In genomic region chr13:52454825-52455676, GRCh38 we compare ENCODE assay signal across 8 cellular contexts. TPM values are rescaled to one million over a fixed set of nuclear protein-coding genes. Genes with fewer than 3 reads are reported as not detected.
DNase-seq lines count a peak whose midpoint lies in the region; TF ChIP-seq lines count a peak whose summit lies in the region.

Gene CKAP2, plus strand, starts transcription at chr13:52455478. Its CDS starts 79 bp downstream, at chr13:52455557.

- peak within 1 kb of the TSS; percentile 85 for H3K9ac ChIP-seq in SK-N-MC (ENCODE audit: insufficient read length)

- peak within 1 kb of the TSS; percentile 84 for H3K27ac ChIP-seq in SK-N-MC
- H3K27ac ChIP-seq in temporal lobe (ENCODE audit: low read depth, low read length): peak within 1 kb of the TSS; percentile 54

- peak; percentile 63 for DNase-seq in GM04503 (ENCODE audit: low read depth)
- DNase-seq in HFFc6: peak; percentile 92
- peak; percentile 99 for DNase-seq in NB4 (ENCODE audit: low read depth)
- DNase-seq in SK-N-MC (ENCODE audit: low read depth, low spot score): peak; percentile 77
- peak; percentile 96 for DNase-seq in activated naive CD4-positive, alpha-beta T cell treated with anti-CD3 and anti-CD28 coated beads, Interleukin-2, amount 10 ng/mL, durations not matched to agents 7 days and 5 days
- DNase-seq in germinal center (ENCODE audit: low spot score): peak; percentile 94
- peak in 55 of 56 donors; percentile 43 to 96 (median 86) for DNase-seq in nucleus accumbens (lab: John Stamatoyannopoulos, UW)

- H3K9me3 Mint-ChIP-seq in HFFc6: no peaks in the 10 kb centered on the region
- H3K9me3 Mint-ChIP-seq in activated naive CD4-positive, alpha-beta T cell treated with anti-CD3 and anti-CD28 coated beads, Interleukin-2, amount 10 ng/mL, durations not matched to agents 7 days and 5 days: no peaks in the 10 kb centered on the region

- H3K4me1 Mint-ChIP-seq in HFFc6 (ENCODE audit: low read depth): peaks cover 67% of the 10 kb centered on the region
- H3K4me1 Mint-ChIP-seq in activated naive CD4-positive, alpha-beta T cell treated with anti-CD3 and anti-CD28 coated beads, Interleukin-2, amount 10 ng/mL, durations not matched to agents 7 days and 5 days: peaks cover 68% of the 10 kb centered on the region

- peaks cover 13% of the 10 kb centered on the region for H3K36me3 Mint-ChIP-seq in HFFc6 (ENCODE audit: low read depth)
- H3K36me3 Mint-ChIP-seq in activated naive CD4-positive, alpha-beta T cell treated with anti-CD3 and anti-CD28 coated beads, Interleukin-2, amount 10 ng/mL, durations not matched to agents 7 days and 5 days: peaks cover 27% of the 10 kb centered on the region

- H3K36me3 ChIP-seq in SK-N-MC (ENCODE audit: insufficient read depth, low read length): peaks cover 35% of the 10 kb centered on the region

- H3K9me3 ChIP-seq in SK-N-MC (ENCODE audit: low read depth, low read length): no peaks in the 10 kb centered on the region

- H3K4me3 ChIP-seq in NB4 (ENCODE audit: low read depth, low read length) (peak within 1 kb of the TSS; percentile 89), SK-N-MC (peak within 1 kb of the TSS; percentile 86)

- no peaks in the 10 kb centered on the region for H3K27me3 Mint-ChIP-seq in HFFc6 (ENCODE audit: insufficient read depth)
- peaks cover 13% of the 10 kb centered on the region for H3K27me3 Mint-ChIP-seq in activated naive CD4-positive, alpha-beta T cell treated with anti-CD3 and anti-CD28 coated beads, Interleukin-2, amount 10 ng/mL, durations not matched to agents 7 days and 5 days

- TF ChIP-seq CTCF in HFFc6 (IDR thresholded peaks at IDR 0.05) (0 out of 2 replicates have a peak, but pooled peaks have one; percentile 6), NB4 (IDR thresholded peaks at IDR 0.05; ENCODE audit: low read depth, low read length) (no peak)

- peak within 1 kb of the TSS; percentile 95 for H3K27ac Mint-ChIP-seq in HFFc6
- peak within 1 kb of the TSS; percentile 100 for H3K27ac Mint-ChIP-seq in activated naive CD4-positive, alpha-beta T cell treated with anti-CD3 and anti-CD28 coated beads, Interleukin-2, amount 10 ng/mL, durations not matched to agents 7 days and 5 days

- peak within 1 kb of the TSS; percentile 98 for H3K4me3 Mint-ChIP-seq in HFFc6
- H3K4me3 Mint-ChIP-seq in activated naive CD4-positive, alpha-beta T cell treated with anti-CD3 and anti-CD28 coated beads, Interleukin-2, amount 10 ng/mL, durations not matched to agents 7 days and 5 days: peak within 1 kb of the TSS; percentile 76

- peak; percentile 98 for TF ChIP-seq POLR2A in NB4 (IDR thresholded peaks at IDR 0.05; ENCODE audit: extremely low read depth, insufficient read length)

- CTCF ChIA-PET in activated naive CD4-positive, alpha-beta T cell treated with anti-CD3 and anti-CD28 coated beads, Interleukin-2, amount 10 ng/mL, durations not matched to agents 7 days and 5 days (lab: Charles Lee): no interaction called here

RNA-seq across cellular contexts. Expression of gene CKAP2, which starts in this region (rescaled TPM):
- total RNA-seq in HFFc6 (2021; fragmentation: NEBNext Ultra II Directional; extraction: Animal tissue kit (Norgen Biotek cat#: 25700)): 10 to 100 TPM; 39.5 to 87.9 (median 80.8) TPM
- 16.0 TPM for total RNA-seq in temporal lobe

Comparison
In these comparisons a context has a peak if more than half of its experiments do, and no peak if none do; other contexts are left out.
1. Peak in every context shown above with its lines: DNase-seq, H3K4me3 ChIP-seq and H3K27ac ChIP-seq.